Comparison of ENCODE assay signal across 17 cellular contexts in the genomic region with DNA sequence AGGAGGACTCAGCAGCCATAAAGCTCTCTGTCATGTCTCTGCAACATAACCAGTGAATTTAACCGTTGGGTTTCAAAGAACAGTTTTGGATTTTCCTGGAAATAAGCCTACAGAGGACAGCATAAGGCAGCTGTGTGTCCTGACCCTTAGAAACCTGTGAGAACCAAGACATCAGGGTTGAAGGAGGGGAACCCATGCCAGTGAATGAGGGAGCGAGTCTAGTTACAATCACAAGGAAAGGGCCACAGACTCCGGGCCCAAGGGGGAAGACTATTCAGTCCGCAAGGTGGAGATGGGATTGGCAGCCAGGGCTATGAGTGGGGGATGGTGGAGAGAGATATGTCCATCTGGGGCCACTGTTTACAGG.
DNase-seq lines count a peak whose midpoint lies in the region; ATAC-seq and TF ChIP-seq lines count a peak whose summit lies in the region.
"Had no signal": no experiment of that assay in that cellular context is flagged by ENCODE, and none has a peak within 500 bp of the region (broad histone marks: within the 10 kb centered on the region; RNA-seq: fewer than 3 reads in every experiment).

No MANE protein-coding gene starts in this region.

- peak overlapping the region in 1 of 2 donors; percentile 56 for H3K4me3 Mint-ChIP-seq in activated T-cell treated with anti-CD3 and anti-CD28 coated beads, Interleukin-2, amount 50 U/mL, for 72 hours
- H3K4me3 Mint-ChIP-seq in brain (peak overlapping the region in 1 of 5 experiments; percentile 12), type B pancreatic cell (no peak overlapping the region)
- H3K4me3 Mint-ChIP-seq in naive thymus-derived CD4-positive, alpha-beta T cell, result peak overlapping the region in 4 of 10 donors; percentile 20 to 81 (median 56)
- H3K4me3 Mint-ChIP-seq: H9 had no signal

- DNase-seq in activated T-cell treated with anti-CD3 and anti-CD28 coated beads, Interleukin-2, amount 50 U/mL, for 72 hours, result no peak
- DNase-seq in activated T-cell treated with anti-CD3 and anti-CD28 coated beads for 4 hours (no peak), type B pancreatic cell (ENCODE audit: extremely low spot score, unreplicated experiment) (no peak), germinal center (ENCODE audit: low spot score) (no peak), KG1 (lab: John Stamatoyannopoulos, UW) (no peak)
- no peak for DNase-seq in naive thymus-derived CD4-positive, alpha-beta T cell
- no peak for DNase-seq in stimulated activated CD4-positive, alpha-beta T cell treated with anti-CD3 and anti-CD28 coated beads, Interleukin-15, amount 100 ng/mL, for 24 hours
- DNase-seq: activated naive CD4-positive, alpha-beta T cell treated with anti-CD3 and anti-CD28 coated beads, Interleukin-2, amount 50 U/mL, for 16 hours; brain microvascular endothelial cell; H9; NCI-H524 treated with DMSO at 0.1 percent for 48 hours; right cardiac atrium; stimulated activated CD4-positive, alpha-beta T cell treated with anti-CD3 and anti-CD28 coated beads, Interleukin-2, amount 100 ng/mL, for 48 hours; thyroid gland had no signal

- peak overlapping the region; percentile 6 for H3K27ac Mint-ChIP-seq in activated T-cell treated with anti-CD3 and anti-CD28 coated beads, Interleukin-2, amount 50 U/mL, for 72 hours
- peak overlapping the region; percentile 25 to 96 (median 64) for H3K27ac Mint-ChIP-seq in brain
- peak overlapping the region in 3 of 9 donors; percentile 3 to 81 (median 10) for H3K27ac Mint-ChIP-seq in naive thymus-derived CD4-positive, alpha-beta T cell
- H3K27ac Mint-ChIP-seq in type B pancreatic cell, result peak overlapping the region; percentile 24
- H3K27ac Mint-ChIP-seq: H9 had no signal

- H3K27ac ChIP-seq in naive thymus-derived CD4-positive, alpha-beta T cell (ENCODE audit: low read depth, low read length), result no peak overlapping the region
- H3K27ac ChIP-seq: brain microvascular endothelial cell, neutrophil, thyroid gland had no signal

- TF ChIP-seq CTCF in brain (conservative IDR thresholded peaks at IDR 0.05) (no peak), type B pancreatic cell (conservative IDR thresholded peaks at IDR 0.05) (no peak)

- ATAC-seq in activated T-cell treated with anti-CD3 and anti-CD28 coated beads, Interleukin-2, amount 50 U/mL, for 72 hours (replicated peaks in 1 of 2), result no peak
- ATAC-seq in naive thymus-derived CD4-positive, alpha-beta T cell, result no peak
- ATAC-seq: right cardiac atrium had no signal

- POLR2A ChIA-PET in naive thymus-derived CD4-positive, alpha-beta T cell (lab: Charles Lee), result no interaction called here

- H3K9me3 ChIP-seq in naive thymus-derived CD4-positive, alpha-beta T cell (ENCODE audit: control insufficient read depth in 2 of 3, low read length in 3 of 3), result no peaks in the 10 kb centered on the region
- H3K9me3 ChIP-seq: neutrophil, thyroid gland had no signal

- H3K36me3 ChIP-seq in naive thymus-derived CD4-positive, alpha-beta T cell (ENCODE audit: control insufficient read depth in 2 of 3, insufficient read depth in 3 of 3, low read length in 3 of 3), result no peaks in the 10 kb centered on the region
- H3K36me3 ChIP-seq: brain microvascular endothelial cell, neutrophil, thyroid gland had no signal

- peaks cover 8 to 37% of the 10 kb centered on the region in 2 donors for H3K4me1 ChIP-seq in naive thymus-derived CD4-positive, alpha-beta T cell (ENCODE audit: control insufficient read depth in 2 of 2, insufficient read depth in 2 of 2, low read length in 2 of 2)

- intact Hi-C loops in naive thymus-derived CD4-positive, alpha-beta T cell (cut with micrococcal nuclease), result loop anchor here in 1 of 2 donors (5.0 kb wide), 1 partner anchor 66 kb away; no protein-coding TSS in a partner anchor

- CTCF ChIA-PET in naive thymus-derived CD4-positive, alpha-beta T cell (lab: Charles Lee), result no interaction called here

- peak overlapping the region; percentile 22 for H3K4me3 ChIP-seq in naive thymus-derived CD4-positive, alpha-beta T cell (ENCODE audit: low read length)
- H3K4me3 ChIP-seq: lung, thyroid gland had no signal

- no peaks in the 10 kb centered on the region for H3K36me3 Mint-ChIP-seq in activated T-cell treated with anti-CD3 and anti-CD28 coated beads, Interleukin-2, amount 50 U/mL, for 72 hours (ENCODE audit: insufficient read depth in 2 of 2)
- peaks cover under 1% of the 10 kb centered on the region for H3K36me3 Mint-ChIP-seq in brain
- H3K36me3 Mint-ChIP-seq in naive thymus-derived CD4-positive, alpha-beta T cell, result no peaks in the 10 kb centered on the region
- no peaks in the 10 kb centered on the region for H3K36me3 Mint-ChIP-seq in type B pancreatic cell

- no peaks in the 10 kb centered on the region for H3K9me3 Mint-ChIP-seq in activated T-cell treated with anti-CD3 and anti-CD28 coated beads, Interleukin-2, amount 50 U/mL, for 72 hours
- H3K9me3 Mint-ChIP-seq in brain, result no peaks in the 10 kb centered on the region
- H3K9me3 Mint-ChIP-seq in naive thymus-derived CD4-positive, alpha-beta T cell, result no peaks in the 10 kb centered on the region
- H3K9me3 Mint-ChIP-seq in type B pancreatic cell, result no peaks in the 10 kb centered on the region
- H3K9me3 Mint-ChIP-seq: H9 had no signal

- H3K4me1 Mint-ChIP-seq in activated T-cell treated with anti-CD3 and anti-CD28 coated beads, Interleukin-2, amount 50 U/mL, for 72 hours (ENCODE audit: low read depth), result peaks cover 27% of the 10 kb centered on the region
- H3K4me1 Mint-ChIP-seq in brain (peaks cover 83% of the 10 kb centered on the region), type B pancreatic cell (ENCODE audit: unreplicated experiment) (peaks cover 23% of the 10 kb centered on the region)
- H3K4me1 Mint-ChIP-seq in naive thymus-derived CD4-positive, alpha-beta T cell, result peaks cover 15 to 38% (median 23%) of the 10 kb centered on the region in 7 donors

- H3K27me3 ChIP-seq in naive thymus-derived CD4-positive, alpha-beta T cell (ENCODE audit: control insufficient read depth in 2 of 2, insufficient read depth in 2 of 2, low read length in 2 of 2), result no peaks in the 10 kb centered on the region
- H3K27me3 ChIP-seq: brain microvascular endothelial cell, thyroid gland had no signal

- H3K27me3 Mint-ChIP-seq in activated T-cell treated with anti-CD3 and anti-CD28 coated beads, Interleukin-2, amount 50 U/mL, for 72 hours (ENCODE audit: low read depth), result no peaks in the 10 kb centered on the region
- H3K27me3 Mint-ChIP-seq in brain (no peaks in the 10 kb centered on the region), type B pancreatic cell (no peaks in the 10 kb centered on the region)
- H3K27me3 Mint-ChIP-seq in naive thymus-derived CD4-positive, alpha-beta T cell, result peaks cover 0 to 5% (median 0%) of the 10 kb centered on the region in 5 donors
